ENCODE assay signal across 9 cellular contexts in the genomic region with DNA sequence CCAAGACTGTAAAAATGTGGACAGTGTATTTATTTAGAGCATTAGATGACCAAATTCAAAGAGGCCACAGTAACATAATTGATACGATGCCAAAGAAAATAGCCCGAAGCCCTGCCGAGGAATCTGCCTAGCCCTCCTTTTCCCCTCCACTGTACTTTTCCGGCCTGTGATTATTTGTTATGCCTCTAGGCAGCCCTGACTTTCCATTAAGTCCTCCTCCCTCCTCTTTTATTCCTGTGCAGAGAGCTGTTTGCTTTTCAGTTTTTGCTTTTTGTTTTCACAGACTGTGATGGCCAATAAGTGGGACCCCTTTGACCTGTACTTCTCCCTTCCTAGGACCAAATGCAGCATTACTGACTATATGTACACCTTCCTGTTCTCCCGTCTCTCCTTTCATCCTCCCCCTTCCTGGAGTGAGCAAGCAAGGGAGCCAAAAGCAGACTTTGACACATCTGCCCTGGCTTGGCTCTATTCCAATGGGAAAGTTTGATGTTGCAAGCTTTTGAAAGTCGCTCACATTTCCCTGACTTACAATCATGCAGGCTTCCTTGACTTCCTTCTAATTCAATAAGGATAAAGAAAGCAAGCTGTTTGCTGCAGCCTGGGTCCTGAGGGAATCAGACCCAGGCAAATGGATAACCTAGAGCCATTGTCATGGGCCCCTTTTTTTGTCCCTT.
A peak's percentile ranks its signal among the peaks of the same experiment; 100 is the strongest.
DNase-seq lines count a peak whose midpoint lies in the region; TF ChIP-seq lines count a peak whose summit lies in the region.
"Had no signal": no experiment of that assay in that cellular context is flagged by ENCODE, and none has a peak within 500 bp of the region (broad histone marks: within the 10 kb centered on the region; RNA-seq: fewer than 3 reads in every experiment).

No MANE protein-coding gene starts in this region.

- no peaks in the 10 kb centered on the region for H3K79me2 ChIP-seq in neural progenitor cell (ENCODE audit: low read depth)

- TF ChIP-seq CTCF in BE2C (IDR thresholded peaks at IDR 0.05; ENCODE audit: low read depth, low read length) (no peak), nephron (IDR thresholded peaks at IDR 0.05; ENCODE audit: unreplicated experiment in 3 of 3) (no peak), neural progenitor cell (IDR thresholded peaks at IDR 0.05) (no peak)

- H3K27ac ChIP-seq in neural progenitor cell, result no peak overlapping the region

- H3K9me3 ChIP-seq in BE2C (no peaks in the 10 kb centered on the region), neural progenitor cell (ENCODE audit: low read depth) (no peaks in the 10 kb centered on the region)

- H3K27me3 Mint-ChIP-seq in nephron (ENCODE audit: low read depth) (no peaks in the 10 kb centered on the region), neural progenitor cell (ENCODE audit: insufficient read depth, low read depth) (peaks cover 1% of the 10 kb centered on the region)
- peaks cover 4% of the 10 kb centered on the region for H3K27me3 Mint-ChIP-seq in activated CD4-positive, alpha-beta memory T cell treated with anti-CD3 and anti-CD28 coated beads, Interleukin-2, amount 10 ng/mL, durations not matched to agents 7 days and 5 days

- H3K4me1 ChIP-seq in BE2C (peaks cover 22% of the 10 kb centered on the region), neural progenitor cell (peaks cover 16% of the 10 kb centered on the region)

- H4K20me1 ChIP-seq in neural progenitor cell (ENCODE audit: low read depth), result no peaks in the 10 kb centered on the region

- H3K27me3 ChIP-seq in BE2C (no peaks in the 10 kb centered on the region), neural progenitor cell (no peaks in the 10 kb centered on the region)

- H3K27ac Mint-ChIP-seq in nephron (peak overlapping the region; percentile 94 to 96 (median 95)), neural progenitor cell (no peak overlapping the region)
- no peak overlapping the region for H3K27ac Mint-ChIP-seq in activated CD4-positive, alpha-beta memory T cell treated with anti-CD3 and anti-CD28 coated beads, Interleukin-2, amount 10 ng/mL, durations not matched to agents 7 days and 5 days
- H3K27ac Mint-ChIP-seq: activated B cell treated with CpG ODN at 0.5 μM for 24 hours had no signal

- CTCF ChIA-PET in activated CD4-positive, alpha-beta memory T cell treated with anti-CD3 and anti-CD28 coated beads, Interleukin-2, amount 10 ng/mL, durations not matched to agents 7 days and 5 days (lab: Charles Lee), result no interaction called here

- H3K4me3 ChIP-seq in BE2C (ENCODE audit: low read depth, low read length) (peak overlapping the region; percentile 9), neural progenitor cell (no peak overlapping the region)

- no peak overlapping the region for H3K9ac ChIP-seq in neural progenitor cell

- H3F3A ChIP-seq in neural progenitor cell (ENCODE audit: low read depth), result no peaks in the 10 kb centered on the region

- H3K4me3 Mint-ChIP-seq in nephron, result peak overlapping the region; percentile 9 to 14 (median 14)
- H3K4me3 Mint-ChIP-seq in activated CD4-positive, alpha-beta memory T cell treated with anti-CD3 and anti-CD28 coated beads, Interleukin-2, amount 10 ng/mL, durations not matched to agents 7 days and 5 days, result no peak overlapping the region
- no peak overlapping the region for H3K4me3 Mint-ChIP-seq in neural progenitor cell
- H3K4me3 Mint-ChIP-seq: activated B cell treated with CpG ODN at 0.5 μM for 24 hours had no signal

- no peak overlapping the region for H3K4me2 ChIP-seq in neural progenitor cell

- H3K9me3 Mint-ChIP-seq in nephron (no peaks in the 10 kb centered on the region), neural progenitor cell (no peaks in the 10 kb centered on the region)
- no peaks in the 10 kb centered on the region for H3K9me3 Mint-ChIP-seq in activated CD4-positive, alpha-beta memory T cell treated with anti-CD3 and anti-CD28 coated beads, Interleukin-2, amount 10 ng/mL, durations not matched to agents 7 days and 5 days
- H3K9me3 Mint-ChIP-seq: activated B cell treated with CpG ODN at 0.5 μM for 24 hours had no signal

- H2AFZ ChIP-seq in neural progenitor cell (replicated peaks), result no peak overlapping the region

- DNase-seq in BE2C, result peak; percentile 78
- DNase-seq in NCI-H2171 (lab: John Stamatoyannopoulos, UW), result peak; percentile 47
- DNase-seq in dermis blood vessel endothelial cell, result peak; percentile 98
- DNase-seq in activated CD4-positive, alpha-beta memory T cell treated with anti-CD3 and anti-CD28 coated beads, Interleukin-2, amount 10 ng/mL, durations not matched to agents 7 days and 5 days, result no peak
- no peak for DNase-seq in central memory CD4-positive, alpha-beta T cell
- no peak for DNase-seq in neural progenitor cell (ENCODE audit: low spot score)
- no peak for DNase-seq in NAMALWA (ENCODE audit: low spot score)
- DNase-seq: activated B cell treated with CpG ODN at 0.5 μM for 24 hours had no signal

- H3K4me1 Mint-ChIP-seq in nephron (peaks cover 59% of the 10 kb centered on the region), neural progenitor cell (peaks cover 11% of the 10 kb centered on the region)
- no peaks in the 10 kb centered on the region for H3K4me1 Mint-ChIP-seq in activated CD4-positive, alpha-beta memory T cell treated with anti-CD3 and anti-CD28 coated beads, Interleukin-2, amount 10 ng/mL, durations not matched to agents 7 days and 5 days
- H3K4me1 Mint-ChIP-seq: activated B cell treated with CpG ODN at 0.5 μM for 24 hours had no signal

- no peaks in the 10 kb centered on the region for H3K36me3 Mint-ChIP-seq in nephron (ENCODE audit: low read depth)
- H3K36me3 Mint-ChIP-seq in activated CD4-positive, alpha-beta memory T cell treated with anti-CD3 and anti-CD28 coated beads, Interleukin-2, amount 10 ng/mL, durations not matched to agents 7 days and 5 days (ENCODE audit: low read depth), result no peaks in the 10 kb centered on the region
- no peaks in the 10 kb centered on the region for H3K36me3 Mint-ChIP-seq in neural progenitor cell

- H3K36me3 ChIP-seq in BE2C (no peaks in the 10 kb centered on the region), neural progenitor cell (no peaks in the 10 kb centered on the region)

- POLR2A ChIA-PET in activated CD4-positive, alpha-beta memory T cell treated with anti-CD3 and anti-CD28 coated beads, Interleukin-2, amount 10 ng/mL, durations not matched to agents 7 days and 5 days (lab: Charles Lee), result no interaction called here

Comparison
In these comparisons a context has a peak if more than half of its experiments do, and no peak if none do; other contexts are left out.
1. DNase-seq: peak in BE2C (single experiment), NCI-H2171 (single experiment) and dermis blood vessel endothelial cell (single experiment); none in activated CD4-positive, alpha-beta memory T cell treated with anti-CD3 and anti-CD28 coated beads, Interleukin-2, amount 10 ng/mL, durations not matched to agents 7 days and 5 days (single experiment), central memory CD4-positive, alpha-beta T cell (single experiment), neural progenitor cell (single experiment) and NAMALWA (single experiment).
2. H3K27ac Mint-ChIP-seq: peak in nephron (3 of 3); none in activated CD4-positive, alpha-beta memory T cell treated with anti-CD3 and anti-CD28 coated beads, Interleukin-2, amount 10 ng/mL, durations not matched to agents 7 days and 5 days (single experiment) and neural progenitor cell (single experiment).
3. H3K4me3 Mint-ChIP-seq: peak in nephron (3 of 3); none in activated CD4-positive, alpha-beta memory T cell treated with anti-CD3 and anti-CD28 coated beads, Interleukin-2, amount 10 ng/mL, durations not matched to agents 7 days and 5 days (single experiment) and neural progenitor cell (single experiment).